1 cellular context compared by ENCODE assay signal in the genomic region with DNA sequence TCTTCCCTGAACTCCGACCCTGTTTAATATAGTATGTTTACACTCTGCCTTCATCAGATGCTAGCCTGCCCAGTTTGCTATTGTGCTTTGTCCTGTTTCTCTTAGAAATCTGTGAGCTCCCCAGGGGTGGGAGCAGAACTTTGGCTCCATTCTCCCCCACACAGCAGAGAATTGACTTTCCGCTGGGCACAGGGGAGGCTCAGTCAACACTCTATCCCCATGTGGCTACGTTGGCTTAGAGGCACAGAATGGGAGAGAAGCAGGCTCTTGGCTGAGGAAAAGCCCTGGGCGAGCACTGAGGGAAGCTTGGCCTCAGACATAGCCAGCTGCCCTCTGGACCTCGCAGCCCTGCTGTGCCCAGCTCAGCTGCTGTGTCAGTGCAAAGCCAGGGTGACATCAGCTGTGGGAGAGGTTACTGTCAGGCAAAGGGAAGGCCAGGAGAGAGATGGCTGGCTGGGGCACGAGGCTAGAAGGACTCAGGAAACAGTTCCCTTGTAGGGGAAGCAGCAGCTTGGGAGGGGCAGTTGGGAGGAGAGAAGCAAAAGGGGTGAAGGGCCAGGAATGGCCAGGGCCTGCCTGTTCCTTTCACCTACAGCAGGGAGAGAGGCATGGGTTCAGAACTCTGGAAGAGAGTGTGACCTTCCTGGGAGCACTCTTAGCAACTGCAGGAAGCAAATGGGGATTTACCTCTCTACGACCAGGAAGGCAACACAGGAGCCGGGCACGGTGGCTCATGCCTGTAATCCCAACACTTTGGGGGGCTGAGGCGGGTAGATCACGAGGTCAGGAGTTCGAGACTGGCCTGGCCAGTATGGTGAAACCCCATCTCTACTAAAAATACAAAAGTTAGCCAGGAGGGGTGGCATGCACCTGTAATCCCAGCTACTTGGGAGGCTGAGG.
TF ChIP-seq lines count a peak whose summit lies in the region.

No MANE protein-coding gene starts in this region.

TF ChIP-seq in HepG2, 621 proteins besides CTCF, POLR2A, EP300 and RAD21 (continues in another document):
- peak; percentile 76; the same call in 1 of the 2 replicates for TF ChIP-seq ZNF280B (CRISPR knock-in tag; IDR thresholded peaks at IDR 0.05; ENCODE audit: borderline replicate concordance)
- 0 out of 4 replicates have a peak, but pooled peaks of 1 of the 2 experiments have one; percentile 16 for TF ChIP-seq MAFK (conservative IDR thresholded peaks at IDR 0.05 in 1 of 2, IDR thresholded peaks at IDR 0.05 in 1 of 2; ENCODE audit: low read length in 2 of 2)
- no peak for TF ChIP-seq SOX6 (IDR thresholded peaks at IDR 0.05)
- TF ChIP-seq SOX6 (CRISPR knock-in tag; IDR thresholded peaks at IDR 0.05) = peak; percentile 84
- 0 out of 2 replicates have a peak, but pooled peaks have one; percentile 39 for TF ChIP-seq ZNF770 (CRISPR knock-in tag; IDR thresholded peaks at IDR 0.05)
- TF ChIP-seq POLR2AphosphoS5 (IDR thresholded peaks at IDR 0.05; ENCODE audit: low read depth, low read length) = peak; percentile 64; the same call in 1 of the 2 replicates
- 0 out of 2 replicates have a peak, but pooled peaks have one; percentile 47 for TF ChIP-seq SP4 (CRISPR knock-in tag; IDR thresholded peaks at IDR 0.05)
- no peak for TF ChIP-seq SIN3B (IDR thresholded peaks at IDR 0.05; ENCODE audit: low read length)
- TF ChIP-seq GABPA (IDR thresholded peaks at IDR 0.05; ENCODE audit: low read depth, low read length) = no peak
- TF ChIP-seq GABPA (CRISPR knock-in tag; IDR thresholded peaks at IDR 0.05; ENCODE audit: low read depth) = no peak
- TF ChIP-seq ZNF772 (CRISPR knock-in tag; IDR thresholded peaks at IDR 0.05) = peak; percentile 72; the same call in 1 of the 2 replicates
- TF ChIP-seq TARDBP (CRISPR knock-in tag; IDR thresholded peaks at IDR 0.05) = peak; percentile 74; the same call in 1 of the 2 replicates
- TF ChIP-seq GATAD1 (CRISPR knock-in tag; IDR thresholded peaks at IDR 0.05) = 0 out of 2 replicates have a peak, but pooled peaks have one; percentile 24
- no peak for TF ChIP-seq HHEX (CRISPR knock-in tag; IDR thresholded peaks at IDR 0.05)
- no peak for TF ChIP-seq PTBP1 (IDR thresholded peaks at IDR 0.05; ENCODE audit: low read depth, low read length, poor library complexity, severe bottlenecking)
- TF ChIP-seq AHR (CRISPR knock-in tag; IDR thresholded peaks at IDR 0.05) = no peak
- TF ChIP-seq ERF (CRISPR knock-in tag; IDR thresholded peaks at IDR 0.05) = peak; percentile 35
- TF ChIP-seq ZNF513 (CRISPR knock-in tag; conservative IDR thresholded peaks at IDR 0.05) = no peak
- peak; percentile 73; the same call in 1 of the 2 replicates for TF ChIP-seq CBX5 (CRISPR knock-in tag; IDR thresholded peaks at IDR 0.05; ENCODE audit: borderline replicate concordance)
- TF ChIP-seq, protein P1, sequence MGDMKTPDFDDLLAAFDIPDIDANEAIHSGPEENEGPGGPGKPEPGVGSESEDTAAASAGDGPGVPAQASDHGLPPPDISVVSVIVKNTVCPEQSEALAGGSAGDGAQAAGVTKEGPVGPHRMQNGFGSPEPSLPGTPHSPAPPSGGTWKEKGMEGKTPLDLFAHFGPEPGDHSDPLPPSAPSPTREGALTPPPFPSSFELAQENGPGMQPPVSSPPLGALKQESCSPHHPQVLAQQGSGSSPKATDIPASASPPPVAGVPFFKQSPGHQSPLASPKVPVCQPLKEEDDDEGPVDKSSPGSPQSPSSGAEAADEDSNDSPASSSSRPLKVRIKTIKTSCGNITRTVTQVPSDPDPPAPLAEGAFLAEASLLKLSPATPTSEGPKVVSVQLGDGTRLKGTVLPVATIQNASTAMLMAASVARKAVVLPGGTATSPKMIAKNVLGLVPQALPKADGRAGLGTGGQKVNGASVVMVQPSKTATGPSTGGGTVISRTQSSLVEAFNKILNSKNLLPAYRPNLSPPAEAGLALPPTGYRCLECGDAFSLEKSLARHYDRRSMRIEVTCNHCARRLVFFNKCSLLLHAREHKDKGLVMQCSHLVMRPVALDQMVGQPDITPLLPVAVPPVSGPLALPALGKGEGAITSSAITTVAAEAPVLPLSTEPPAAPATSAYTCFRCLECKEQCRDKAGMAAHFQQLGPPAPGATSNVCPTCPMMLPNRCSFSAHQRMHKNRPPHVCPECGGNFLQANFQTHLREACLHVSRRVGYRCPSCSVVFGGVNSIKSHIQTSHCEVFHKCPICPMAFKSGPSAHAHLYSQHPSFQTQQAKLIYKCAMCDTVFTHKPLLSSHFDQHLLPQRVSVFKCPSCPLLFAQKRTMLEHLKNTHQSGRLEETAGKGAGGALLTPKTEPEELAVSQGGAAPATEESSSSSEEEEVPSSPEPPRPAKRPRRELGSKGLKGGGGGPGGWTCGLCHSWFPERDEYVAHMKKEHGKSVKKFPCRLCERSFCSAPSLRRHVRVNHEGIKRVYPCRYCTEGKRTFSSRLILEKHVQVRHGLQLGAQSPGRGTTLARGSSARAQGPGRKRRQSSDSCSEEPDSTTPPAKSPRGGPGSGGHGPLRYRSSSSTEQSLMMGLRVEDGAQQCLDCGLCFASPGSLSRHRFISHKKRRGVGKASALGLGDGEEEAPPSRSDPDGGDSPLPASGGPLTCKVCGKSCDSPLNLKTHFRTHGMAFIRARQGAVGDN (CRISPR knock-in tag; IDR thresholded peaks at IDR 0.05) = peak; percentile 96
- no peak for TF ChIP-seq TBL1XR1 (IDR thresholded peaks at IDR 0.05; ENCODE audit: borderline replicate concordance, low read length, partially characterized antibody)
- TF ChIP-seq CREM (IDR thresholded peaks at IDR 0.05) = peak; percentile 35; the same call in 1 of the 2 replicates
- no peak for TF ChIP-seq CREM (CRISPR knock-in tag; IDR thresholded peaks at IDR 0.05)
- peak; percentile 75; the same call in 1 of the 2 replicates for TF ChIP-seq ZNF569 (CRISPR knock-in tag; IDR thresholded peaks at IDR 0.05; ENCODE audit: borderline replicate concordance)
- no peak for TF ChIP-seq ZFP62 (CRISPR knock-in tag; IDR thresholded peaks at IDR 0.05)
- TF ChIP-seq MTA3 (CRISPR knock-in tag; IDR thresholded peaks at IDR 0.05) = no peak
- TF ChIP-seq ZNF224 (CRISPR knock-in tag; IDR thresholded peaks at IDR 0.05) = no peak
- TF ChIP-seq YY1 (IDR thresholded peaks at IDR 0.05; ENCODE audit: insufficient read depth, insufficient replicate concordance, low read depth, low read length) = no peak
- peak; percentile 80 for TF ChIP-seq RXRA (CRISPR knock-in tag; IDR thresholded peaks at IDR 0.05)
- TF ChIP-seq, protein P2, sequence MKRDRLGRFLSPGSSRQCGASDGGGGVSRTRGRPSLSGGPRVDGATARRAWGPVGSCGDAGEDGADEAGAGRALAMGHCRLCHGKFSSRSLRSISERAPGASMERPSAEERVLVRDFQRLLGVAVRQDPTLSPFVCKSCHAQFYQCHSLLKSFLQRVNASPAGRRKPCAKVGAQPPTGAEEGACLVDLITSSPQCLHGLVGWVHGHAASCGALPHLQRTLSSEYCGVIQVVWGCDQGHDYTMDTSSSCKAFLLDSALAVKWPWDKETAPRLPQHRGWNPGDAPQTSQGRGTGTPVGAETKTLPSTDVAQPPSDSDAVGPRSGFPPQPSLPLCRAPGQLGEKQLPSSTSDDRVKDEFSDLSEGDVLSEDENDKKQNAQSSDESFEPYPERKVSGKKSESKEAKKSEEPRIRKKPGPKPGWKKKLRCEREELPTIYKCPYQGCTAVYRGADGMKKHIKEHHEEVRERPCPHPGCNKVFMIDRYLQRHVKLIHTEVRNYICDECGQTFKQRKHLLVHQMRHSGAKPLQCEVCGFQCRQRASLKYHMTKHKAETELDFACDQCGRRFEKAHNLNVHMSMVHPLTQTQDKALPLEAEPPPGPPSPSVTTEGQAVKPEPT (CRISPR knock-in tag; IDR thresholded peaks at IDR 0.05; ENCODE audit: low read depth) = no peak; the same call in 1 of the 2 replicates
- TF ChIP-seq ZNF839 (CRISPR knock-in tag; IDR thresholded peaks at IDR 0.05; ENCODE audit: borderline replicate concordance) = peak; percentile 53; the same call in 1 of the 2 replicates
- 0 out of 2 replicates have a peak, but pooled peaks have one; percentile 27 for TF ChIP-seq ATF2 (CRISPR knock-in tag; IDR thresholded peaks at IDR 0.05)
- peak; percentile 41 for TF ChIP-seq DRAP1 (CRISPR knock-in tag; IDR thresholded peaks at IDR 0.05)
- no peak for TF ChIP-seq TAF15 (IDR thresholded peaks at IDR 0.05; ENCODE audit: low read depth, low read length, poor library complexity, severe bottlenecking)
- peak; percentile 5; the same call in 1 of the 2 replicates for TF ChIP-seq ZNF543 (CRISPR knock-in tag; IDR thresholded peaks at IDR 0.05)
- TF ChIP-seq BHLHE40 (IDR thresholded peaks at IDR 0.05; ENCODE audit: low read length) = no peak
- TF ChIP-seq PAXIP1 (CRISPR knock-in tag; conservative IDR thresholded peaks at IDR 0.05) = peak; percentile 85
